Comparison of ENCODE assay signal across 11 cellular contexts in genomic region chr6:11210386-11211138, GRCh38. TPM values are rescaled to one million over a fixed set of nuclear protein-coding genes. Genes with fewer than 3 reads are reported as not detected.
DNase-seq lines count a peak whose midpoint lies in the region; ATAC-seq and TF ChIP-seq lines count a peak whose summit lies in the region.
"Had no signal": no experiment of that assay in that cellular context is flagged by ENCODE, and none has a peak within 500 bp of the region (broad histone marks: within the 10 kb centered on the region; RNA-seq: fewer than 3 reads in every experiment).

No MANE protein-coding gene starts in this region.

- WGBS in esophagus squamous epithelium, 2 donors: 69 to 91% methylated on average over 2 of the region's 2 CpGs

- H3K9me3 ChIP-seq in esophagus squamous epithelium (no peaks in the 10 kb centered on the region), osteoblast (ENCODE audit: low read depth, low read length) (no peaks in the 10 kb centered on the region), Peyer's patch (no peaks in the 10 kb centered on the region)

- H3K27me3 ChIP-seq in esophagus squamous epithelium (peaks cover 0 to 22% (median 0%) of the 10 kb centered on the region in 4 donors), osteoblast (ENCODE audit: insufficient read depth, low read length) (no peaks in the 10 kb centered on the region), Peyer's patch (no peaks in the 10 kb centered on the region)

- TF ChIP-seq CTCF in esophagus squamous epithelium (IDR thresholded peaks at IDR 0.05) (no peak), osteoblast (IDR thresholded peaks at IDR 0.05; ENCODE audit: extremely low read depth, low read depth, low read length) (no peak), Peyer's patch (IDR thresholded peaks at IDR 0.05) (no peak)

- H3K36me3 ChIP-seq in esophagus squamous epithelium (peaks cover 0 to 4% (median 0%) of the 10 kb centered on the region in 3 donors), osteoblast (ENCODE audit: insufficient read depth, low read length) (peaks cover 63% of the 10 kb centered on the region), Peyer's patch (peaks cover 0 to 79% (median 0%) of the 10 kb centered on the region in 3 donors)

- H3K27ac ChIP-seq in esophagus squamous epithelium (peak overlapping the region in 3 of 4 donors; percentile 45 to 73 (median 69)), osteoblast (ENCODE audit: low read depth, low read length) (peak overlapping the region; percentile 99), Peyer's patch (no peak overlapping the region)

- intact Hi-C loops in Right ventricle myocardium superior (cut with DNase I) (no loop called here), cardiac septum (cut with DNase I) (no loop called here), esophagus squamous epithelium (cut with DNase I) (no loop called here)

- TF ChIP-seq POLR2A in esophagus squamous epithelium (IDR thresholded peaks at IDR 0.05) (no peak), Peyer's patch (IDR thresholded peaks at IDR 0.05) (no peak)

- ATAC-seq in Right ventricle myocardium superior (ENCODE audit: poor library complexity): peak; percentile 5
- no peak for ATAC-seq in GM18511 (IDR thresholded peaks at IDR 0.05; ENCODE audit: unreplicated experiment)
- no peak for ATAC-seq in HG02642 (IDR thresholded peaks at IDR 0.05; ENCODE audit: poor library complexity, unreplicated experiment)
- ATAC-seq in GM18520 (IDR thresholded peaks at IDR 0.05; ENCODE audit: unreplicated experiment): no peak
- ATAC-seq: stimulated activated naive CD8-positive, alpha-beta T cell treated with anti-CD3 and anti-CD28 coated beads, Interleukin-15, amount 100 ng/mL, for 72 hours had no signal

- H4K20me1 ChIP-seq in osteoblast (ENCODE audit: insufficient read depth, low read length): no peaks in the 10 kb centered on the region

- H3K4me3 ChIP-seq in esophagus squamous epithelium: no peak overlapping the region
- no peak overlapping the region for H3K4me3 ChIP-seq in osteoblast (ENCODE audit: insufficient read depth, low read length)
- H3K4me3 ChIP-seq in Peyer's patch: no peak overlapping the region

- H3K4me2 ChIP-seq in osteoblast (ENCODE audit: insufficient read depth, low read length): peak overlapping the region; percentile 24

- peaks cover 25 to 90% (median 58%) of the 10 kb centered on the region in 3 donors for H3K4me1 ChIP-seq in esophagus squamous epithelium
- peaks cover 78% of the 10 kb centered on the region for H3K4me1 ChIP-seq in osteoblast (ENCODE audit: insufficient read depth, low read length)
- H3K4me1 ChIP-seq in Peyer's patch: peaks cover 0 to 63% (median 2%) of the 10 kb centered on the region in 4 donors

- DNase-seq in Right ventricle myocardium superior (no peak), cardiac septum (ENCODE audit: low spot score) (no peak), esophagus squamous epithelium (lab: John Stamatoyannopoulos, UW) (no peak), osteoblast (ENCODE audit: insufficient read length, low spot score, missing footprints) (no peak), Peyer's patch (no peak)
- DNase-seq: activated CD8-positive, alpha-beta memory T cell treated with anti-CD3 and anti-CD28 coated beads for 24 hours; NCI-H1694; stimulated activated naive CD8-positive, alpha-beta T cell treated with anti-CD3 and anti-CD28 coated beads, Interleukin-15, amount 100 ng/mL, for 72 hours had no signal

- peaks cover 65% of the 10 kb centered on the region for H3K79me2 ChIP-seq in osteoblast (ENCODE audit: insufficient read depth, low read length)

- no peak overlapping the region for H2AFZ ChIP-seq in osteoblast (ENCODE audit: low read length)

RNA-seq across cellular contexts. Expression of gene NEDD9, which starts 21.9 kb away (rescaled TPM):
- total RNA-seq in Right ventricle myocardium superior (23.7 TPM), cardiac septum (14.1 TPM), esophagus squamous epithelium (10 to 100 TPM in 2 of 4 donors, 1 to 10 TPM in 2; 7.7 to 14.9 (median 10.9) TPM), osteoblast (23.0 and 32.9 TPM in 2 replicates), Peyer's patch (10 to 100 TPM; 63.9 to 97.0 (median 87.5) TPM)

Comparison
In these comparisons a context has a peak if more than half of its experiments do, and no peak if none do; other contexts are left out.
1. H3K27ac ChIP-seq: peak in esophagus squamous epithelium (3 of 4) and osteoblast (single experiment); none in Peyer's patch (0 of 4).